In genomic region chr16:71771571-71771970, GRCh38 we compare ENCODE assay signal across 27 cellular contexts. TPM values are rescaled to one million over a fixed set of nuclear protein-coding genes. Genes with fewer than 3 reads are reported as not detected.
A peak's percentile ranks its signal among the peaks of the same experiment; 100 is the strongest.
DNase-seq lines count a peak whose midpoint lies in the region; ATAC-seq and TF ChIP-seq lines count a peak whose summit lies in the region.
"Had no signal": no experiment of that assay in that cellular context is flagged by ENCODE, and none has a peak within 500 bp of the region (broad histone marks: within the 10 kb centered on the region; RNA-seq: fewer than 3 reads in every experiment).

No MANE protein-coding gene starts in this region.

- H3K4me2 ChIP-seq in osteoblast (ENCODE audit: insufficient read depth, low read length), result no peak overlapping the region
- H3K4me2 ChIP-seq: BLaER1 treated with 17β-estradiol and CSF1 and Interleukin-3, amounts not matched to agents 10 nM and 100 nM had no signal

- H3K36me3 ChIP-seq in osteoblast (ENCODE audit: insufficient read depth, low read length) (peaks cover 35% of the 10 kb centered on the region), psoas muscle (ENCODE audit: insufficient read depth in 1 of 2, low read depth in 1 of 2) (peaks cover 4 to 86% of the 10 kb centered on the region in 2 donors)

- no peak overlapping the region for H2AFZ ChIP-seq in osteoblast (ENCODE audit: low read length)
- H2AFZ ChIP-seq: GM23248 had no signal

- H3K4me1 ChIP-seq in osteoblast (ENCODE audit: insufficient read depth, low read length) (peaks cover 14% of the 10 kb centered on the region), psoas muscle (peaks cover 20% of the 10 kb centered on the region)

- no peak for TF ChIP-seq CTCF in VCaP (conservative IDR thresholded peaks at IDR 0.05)
- no peak for TF ChIP-seq CTCF in osteoblast (IDR thresholded peaks at IDR 0.05; ENCODE audit: extremely low read depth, low read depth, low read length)
- no peak for TF ChIP-seq CTCF in psoas muscle (IDR thresholded peaks at IDR 0.05)

- H4K20me1 ChIP-seq in osteoblast (ENCODE audit: insufficient read depth, low read length), result peaks cover 10% of the 10 kb centered on the region

- H3K4me3 ChIP-seq in osteoblast (ENCODE audit: insufficient read depth, low read length) (no peak overlapping the region), psoas muscle (no peak overlapping the region)
- H3K4me3 ChIP-seq: BLaER1 treated with 17β-estradiol and CSF1 and Interleukin-3, amounts not matched to agents 10 nM and 100 nM; GM23248 had no signal

- DNase-seq in A172 (ENCODE audit: low spot score) (peak; percentile 18), HT-29 (ENCODE audit: low spot score) (peak; percentile 65), osteoblast (ENCODE audit: insufficient read length, low spot score, missing footprints) (peak; percentile 35), SHP77 (lab: John Stamatoyannopoulos, UW) (no peak), psoas muscle (no peak)
- no peak for DNase-seq in activated T-cell treated with anti-CD3 and anti-CD28 coated beads, Interleukin-2, amount 50 U/mL, for 48 hours
- DNase-seq: AML-193; CD4-positive, alpha-beta memory T cell; COR-L47; DMS 273 treated with DMSO at 0.1 percent for 48 hours; DMS79 treated with DMSO at 0.1 percent for 48 hours; GM23248; H9; KBM-7; NCI-H1048; NCI-H1417; NCI-H1694; NCI-H2029 treated with DMSO at 0.1 percent for 48 hours; NCI-H446 treated with DMSO at 0.1 percent for 48 hours; NCI-H526; NCI-H82; NK-92 treated with Interleukin-12 subunit alpha and Interleukin-12 subunit beta, amount 100 ng/mL, for 24 hours; SHP77 treated with DMSO at 0.1 percent for 48 hours had no signal

- H3K27ac ChIP-seq in VCaP (peak overlapping the region; percentile 62), osteoblast (ENCODE audit: low read depth, low read length) (no peak overlapping the region), psoas muscle (no peak overlapping the region)
- H3K27ac ChIP-seq: BLaER1 treated with 17β-estradiol and CSF1 and Interleukin-3, amounts not matched to agents 10 nM and 100 nM; GM23248; RWPE1 had no signal

- H3K9me3 ChIP-seq in osteoblast (ENCODE audit: low read depth, low read length) (no peaks in the 10 kb centered on the region), psoas muscle (no peaks in the 10 kb centered on the region)

- H3K79me2 ChIP-seq in osteoblast (ENCODE audit: insufficient read depth, low read length), result peaks cover 32% of the 10 kb centered on the region

- no peaks in the 10 kb centered on the region for H3K27me3 ChIP-seq in osteoblast (ENCODE audit: insufficient read depth, low read length)
- H3K27me3 ChIP-seq in psoas muscle (ENCODE audit: insufficient read depth in 3 of 3, low read length in 2 of 3), result no peaks in the 10 kb centered on the region
- H3K27me3 ChIP-seq: BLaER1 treated with 17β-estradiol and CSF1 and Interleukin-3, amounts not matched to agents 10 nM and 100 nM had no signal

- ATAC-seq in psoas muscle, result no peak
- ATAC-seq: Panc1 had no signal

- intact Hi-C loops in psoas muscle (cut with DNase I), result no loop called here

RNA-seq across cellular contexts. Expression of gene AP1G1, which starts 37.1 kb away (rescaled TPM):
- 49.8 and 52.8 TPM in 2 replicates for total RNA-seq in A172 (2014; rRNA removed; shearing (Covaris generic))
- total RNA-seq in HT-29 (2014; rRNA removed; shearing (Covaris generic)), result 54.3 and 57.2 TPM in 2 replicates
- total RNA-seq in osteoblast, result 82.5 and 104 TPM in 2 replicates
- 10 to 100 TPM; 54.1 to 69.8 (median 62.8) TPM for total RNA-seq in psoas muscle
- polyA plus RNA-seq in psoas muscle, result 10 to 100 TPM; 19.7 to 67.3 (median 25.6) TPM

RNA-seq across cellular contexts. Expression of gene PHLPP2, which starts 47.1 kb away (rescaled TPM):
- total RNA-seq in A172 (2014; rRNA removed; shearing (Covaris generic)), result 14.2 and 14.6 TPM in 2 replicates
- 8.6 and 10.9 TPM in 2 replicates for total RNA-seq in HT-29 (2014; rRNA removed; shearing (Covaris generic))
- total RNA-seq in osteoblast (11.2 and 12.7 TPM in 2 replicates), psoas muscle (1 to 10 TPM; 3.7 to 5.2 (median 4.3) TPM)
- polyA plus RNA-seq in psoas muscle, result 1 to 10 TPM in 2 of 3 donors, under 1 TPM in 1; 0.96 to 2.9 (median 1.0) TPM

Comparison
In these comparisons a context has a peak if more than half of its experiments do, and no peak if none do; other contexts are left out.
1. DNase-seq: peak in A172 (single experiment), HT-29 (single experiment) and osteoblast (single experiment); none in activated T-cell treated with anti-CD3 and anti-CD28 coated beads, Interleukin-2, amount 50 U/mL, for 48 hours (0 of 2), SHP77 (0 of 2) and psoas muscle (0 of 2).